1 cellular context compared by ENCODE assay signal in genomic region chr5:141332571-141332970, GRCh38. TPM values are rescaled to one million over a fixed set of nuclear protein-coding genes. Genes with fewer than 3 reads are reported as not detected.
"Had no signal": no experiment of that assay in that cellular context is flagged by ENCODE, and none has a peak within 500 bp of the region (broad histone marks: within the 10 kb centered on the region; RNA-seq: fewer than 3 reads in every experiment).

No MANE protein-coding gene starts in this region.

RNA-seq across cellular contexts. Expression of gene PCDHGA1, which starts 2.3 kb away (rescaled TPM):
- total RNA-seq: G401 had no signal

RNA-seq across cellular contexts. Expression of gene PCDHGA2, which starts 6.0 kb away (rescaled TPM):
- total RNA-seq: G401 had no signal

RNA-seq across cellular contexts. Expression of gene PCDHGA3, which starts 11.1 kb away (rescaled TPM):
- total RNA-seq: G401 had no signal

RNA-seq across cellular contexts. Expression of gene PCDHGB1, which starts 17.3 kb away (rescaled TPM):
- total RNA-seq: G401 had no signal
